ENCODE assay signal across 15 cellular contexts in genomic region chr17:670286-670685, GRCh38. TPM values are rescaled to one million over a fixed set of nuclear protein-coding genes. Genes with fewer than 3 reads are reported as not detected.
DNase-seq lines count a peak whose midpoint lies in the region; TF ChIP-seq lines count a peak whose summit lies in the region.
"Had no signal": no experiment of that assay in that cellular context is flagged by ENCODE, and none has a peak within 500 bp of the region (broad histone marks: within the 10 kb centered on the region; RNA-seq: fewer than 3 reads in every experiment).

No MANE protein-coding gene starts in this region.

- H3K4me1 Mint-ChIP-seq in IgD-negative memory B cell (peaks cover 4 to 11% (median 9%) of the 10 kb centered on the region in 3 donors), brain (peaks cover 28% of the 10 kb centered on the region), neural progenitor cell (peaks cover 35% of the 10 kb centered on the region)
- H3K4me1 Mint-ChIP-seq: B cell had no signal

- H3K9me3 Mint-ChIP-seq in IgD-negative memory B cell (no peaks in the 10 kb centered on the region), brain (no peaks in the 10 kb centered on the region), neural progenitor cell (no peaks in the 10 kb centered on the region)
- H3K9me3 Mint-ChIP-seq: CD8-positive, alpha-beta T cell; GM23338 had no signal

- H3K27me3 Mint-ChIP-seq in IgD-negative memory B cell (no peaks in the 10 kb centered on the region), brain (no peaks in the 10 kb centered on the region), neural progenitor cell (ENCODE audit: insufficient read depth, low read depth) (peaks cover 3% of the 10 kb centered on the region)
- H3K27me3 Mint-ChIP-seq: B cell had no signal

- H3K79me2 ChIP-seq in neural progenitor cell (ENCODE audit: low read depth), result no peaks in the 10 kb centered on the region

- no peak overlapping the region for H3K4me3 Mint-ChIP-seq in IgD-negative memory B cell
- H3K4me3 Mint-ChIP-seq in brain, result no peak overlapping the region
- no peak overlapping the region for H3K4me3 Mint-ChIP-seq in neural progenitor cell
- H3K4me3 Mint-ChIP-seq: B cell; CD8-positive, alpha-beta T cell; GM23338 had no signal

- DNase-seq in neural progenitor cell (ENCODE audit: low spot score) (no peak), nucleus accumbens (lab: John Stamatoyannopoulos, UW) (no peak), NCI-H82 treated with DMSO at 0.1 percent for 48 hours (lab: John Stamatoyannopoulos, UW; ENCODE audit: unreplicated experiment) (no peak)
- DNase-seq in activated effector memory CD4-positive, alpha-beta T cell treated with anti-CD3 and anti-CD28 coated beads, Interleukin-2, amount 50 U/mL, for 16 hours, result no peak
- DNase-seq: Calu3; CD8-positive, alpha-beta T cell; DMS53; GDM1; HCEC 1CT; IMR-90 had no signal

- H3K9me3 ChIP-seq in neural progenitor cell (ENCODE audit: low read depth), result no peaks in the 10 kb centered on the region
- H3K9me3 ChIP-seq: BLaER1 treated with 17β-estradiol and CSF1 and Interleukin-3, amounts not matched to agents 10 nM and 100 nM had no signal

- H2AFZ ChIP-seq in neural progenitor cell (replicated peaks), result no peak overlapping the region
- H2AFZ ChIP-seq: GM23338 had no signal

- H3K36me3 Mint-ChIP-seq in IgD-negative memory B cell (peaks cover 7% of the 10 kb centered on the region), brain (peaks cover 34% of the 10 kb centered on the region), neural progenitor cell (peaks cover 8% of the 10 kb centered on the region)

- no peak overlapping the region for H3K27ac ChIP-seq in neural progenitor cell
- H3K27ac ChIP-seq: BLaER1 treated with 17β-estradiol and CSF1 and Interleukin-3, amounts not matched to agents 10 nM and 100 nM had no signal

- H3K36me3 ChIP-seq in neural progenitor cell, result no peaks in the 10 kb centered on the region

- H4K20me1 ChIP-seq in neural progenitor cell (ENCODE audit: low read depth), result no peaks in the 10 kb centered on the region

- peaks cover 23% of the 10 kb centered on the region for H3K4me1 ChIP-seq in neural progenitor cell
- H3K4me1 ChIP-seq: BLaER1 treated with 17β-estradiol and CSF1 and Interleukin-3, amounts not matched to agents 10 nM and 100 nM had no signal

- H3K27ac Mint-ChIP-seq in IgD-negative memory B cell (peak overlapping the region in 2 of 3 donors; percentile 17 to 69), brain (peak overlapping the region in 3 of 5 experiments; percentile 5 to 56 (median 33)), neural progenitor cell (peak overlapping the region; percentile 50)
- H3K27ac Mint-ChIP-seq: B cell; CD8-positive, alpha-beta T cell; GM23338 had no signal

- H3K4me2 ChIP-seq in neural progenitor cell, result no peak overlapping the region
- H3K4me2 ChIP-seq: BLaER1 treated with 17β-estradiol and CSF1 and Interleukin-3, amounts not matched to agents 10 nM and 100 nM; GM23338 had no signal

- no peaks in the 10 kb centered on the region for H3K27me3 ChIP-seq in neural progenitor cell
- H3K27me3 ChIP-seq: BLaER1 treated with 17β-estradiol and CSF1 and Interleukin-3, amounts not matched to agents 10 nM and 100 nM had no signal

- TF ChIP-seq CTCF in brain (conservative IDR thresholded peaks at IDR 0.05) (no peak), neural progenitor cell (IDR thresholded peaks at IDR 0.05) (no peak)

- H3F3A ChIP-seq in neural progenitor cell (ENCODE audit: low read depth), result peaks cover 11% of the 10 kb centered on the region

- no peak overlapping the region for H3K9ac ChIP-seq in neural progenitor cell
- H3K9ac ChIP-seq: BLaER1 treated with 17β-estradiol and CSF1 and Interleukin-3, amounts not matched to agents 10 nM and 100 nM had no signal

- no peak overlapping the region for H3K4me3 ChIP-seq in neural progenitor cell
- H3K4me3 ChIP-seq: BLaER1 treated with 17β-estradiol and CSF1 and Interleukin-3, amounts not matched to agents 10 nM and 100 nM; GM23338 had no signal

RNA-seq across cellular contexts. Expression of gene VPS53, which starts 44.4 kb away (rescaled TPM):
- polyA plus RNA-seq in IgD-negative memory B cell (9.9 TPM), brain (ENCODE audit: insufficient read depth, low read depth, low replicate concordance) (25.8 TPM)
- 13.6 and 19.3 TPM in 2 replicates for total RNA-seq in neural progenitor cell (ENCODE audit: low replicate concordance)
